ENCODE assay signal across 8 cellular contexts in the genomic region with DNA sequence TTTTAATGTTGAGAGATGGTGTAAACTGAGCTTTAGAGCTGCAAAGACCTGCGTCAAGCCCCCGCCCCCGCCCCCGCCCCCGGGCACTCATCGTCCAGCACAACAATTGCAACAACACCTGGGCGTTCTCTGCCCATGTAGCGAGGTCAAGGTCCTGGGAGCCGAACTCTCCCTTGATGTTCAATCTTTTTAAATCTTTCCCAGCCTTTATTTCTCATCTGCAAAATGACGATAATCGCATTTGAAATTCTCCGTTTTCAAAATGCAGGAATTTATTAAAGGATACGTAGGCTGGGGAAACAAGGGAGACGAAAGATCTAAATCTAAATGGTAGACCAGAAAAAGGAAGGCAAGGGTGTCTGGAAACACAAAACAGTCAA. TPM values are rescaled to one million over a fixed set of nuclear protein-coding genes. Genes with fewer than 3 reads are reported as not detected.
DNase-seq lines count a peak whose midpoint lies in the region; ATAC-seq, FAIRE-seq and TF ChIP-seq lines count a peak whose summit lies in the region.

No MANE protein-coding gene starts in this region.

- peak in 1 of 2 experiments; percentile 14 for DNase-seq in A549 (ENCODE audit: low read depth in 1 of 2, low spot score in 1 of 2)
- DNase-seq in HuH-7 (ENCODE audit: low spot score) = peak; percentile 49
- peak; percentile 55 for DNase-seq in astrocyte of the hippocampus (ENCODE audit: low read depth, low spot score)
- DNase-seq in kidney epithelial cell (ENCODE audit: low read depth) = no peak
- DNase-seq in GOT3 (lab: John Stamatoyannopoulos, UW) = no peak

- TF ChIP-seq CTCF in A549 (IDR thresholded peaks at IDR 0.05) (no peak), GM12875 (IDR thresholded peaks at IDR 0.05; ENCODE audit: borderline replicate concordance, insufficient read depth, low read depth, low read length) (no peak), kidney epithelial cell (IDR thresholded peaks at IDR 0.05; ENCODE audit: insufficient read depth, low read length, poor library complexity, severe bottlenecking) (no peak)

- no peaks in the 10 kb centered on the region for H3K27me3 ChIP-seq in kidney epithelial cell (ENCODE audit: control insufficient read depth, insufficient read depth, low read length)

- CTCF ChIA-PET in A549 (lab: Yijun Ruan, JAX) = interaction anchor here (1.1 kb wide), 1 partner anchor 196 kb away, joined by 3 read pairs; no protein-coding TSS in a partner anchor

- peak overlapping the region; percentile 58 for H3K4me3 ChIP-seq in A549
- peak overlapping the region; percentile 62 for H3K4me3 ChIP-seq in GM12875 (ENCODE audit: low read depth, low read length)
- H3K4me3 ChIP-seq in kidney epithelial cell (ENCODE audit: low read depth, low read length) = peak overlapping the region; percentile 61

- TF ChIP-seq RAD21 in A549 (conservative IDR thresholded peaks at IDR 0.05 in 1 of 2, IDR thresholded peaks at IDR 0.05 in 1 of 2) = no peak

- no peak for FAIRE-seq in A549 (lab: Jason Lieb, UNC)

- POLR2A ChIA-PET in A549 (lab: Yijun Ruan, JAX) = interaction anchor here (0.7 kb wide), 1 partner anchor 12 kb away, joined by 3 read pairs; no protein-coding TSS in a partner anchor

- H3K4me2 ChIP-seq in A549 = peak overlapping the region; percentile 71

- peaks cover 2% of the 10 kb centered on the region for H3K36me3 ChIP-seq in kidney epithelial cell (ENCODE audit: control insufficient read depth, insufficient read depth, low read length)

- H3K4me1 ChIP-seq in A549 = peaks cover 22% of the 10 kb centered on the region; the same call in 2 of the 3 replicates

- no peak for TF ChIP-seq POLR2A in A549 (IDR thresholded peaks at IDR 0.05; ENCODE audit: low read length)

- H3K9me3 ChIP-seq in A549 = no peaks in the 10 kb centered on the region

- WGBS in A549 (ENCODE audit: missing lambda C conversion rate) = 3% methylated on average over 10 of the region's 14 CpGs

- H3K27ac ChIP-seq in A549 (peak overlapping the region; percentile 77 to 85), temporal lobe (ENCODE audit: low read depth, low read length) (peak overlapping the region; percentile 64)

- ATAC-seq in A549 (peak; percentile 17 to 41; a peak in 2 of 6 replicates), GM21619 (IDR thresholded peaks at IDR 0.05; ENCODE audit: unreplicated experiment) (no peak)

- no peak for TF ChIP-seq EP300 in A549 (IDR thresholded peaks at IDR 0.05)

TF ChIP-seq in A549, 52 proteins besides CTCF, POLR2A, EP300 and RAD21:
- no peak for TF ChIP-seq PHF8 (IDR thresholded peaks at IDR 0.05; ENCODE audit: borderline replicate concordance, low read depth)
- TF ChIP-seq HEYL (CRISPR knock-in tag; IDR thresholded peaks at IDR 0.05) = no peak
- TF ChIP-seq CBX2 (IDR thresholded peaks at IDR 0.05; ENCODE audit: borderline replicate concordance, low read depth) = no peak
- no peak for TF ChIP-seq EHF (CRISPR knock-in tag; IDR thresholded peaks at IDR 0.05)
- no peak for TF ChIP-seq NFE2L2 (conservative IDR thresholded peaks at IDR 0.05; ENCODE audit: low read length)
- no peak for TF ChIP-seq CHD4 (IDR thresholded peaks at IDR 0.05; ENCODE audit: borderline replicate concordance)
- TF ChIP-seq BHLHE40 (IDR thresholded peaks at IDR 0.05; ENCODE audit: low read depth, low read length) = no peak
- TF ChIP-seq FOSB (CRISPR knock-in tag; IDR thresholded peaks at IDR 0.05) = no peak
- no peak for TF ChIP-seq RFX5 (IDR thresholded peaks at IDR 0.05)
- no peak for TF ChIP-seq HOXA7 (CRISPR knock-in tag; IDR thresholded peaks at IDR 0.05)
- TF ChIP-seq MYC (IDR thresholded peaks at IDR 0.05; ENCODE audit: borderline replicate concordance, low read length) = no peak
- TF ChIP-seq FOSL2 (IDR thresholded peaks at IDR 0.05) = no peak
- no peak for TF ChIP-seq FOSL2 (CRISPR knock-in tag; IDR thresholded peaks at IDR 0.05)
- TF ChIP-seq GATA3 (IDR thresholded peaks at IDR 0.05; ENCODE audit: borderline replicate concordance) = no peak
- TF ChIP-seq, protein P1, sequence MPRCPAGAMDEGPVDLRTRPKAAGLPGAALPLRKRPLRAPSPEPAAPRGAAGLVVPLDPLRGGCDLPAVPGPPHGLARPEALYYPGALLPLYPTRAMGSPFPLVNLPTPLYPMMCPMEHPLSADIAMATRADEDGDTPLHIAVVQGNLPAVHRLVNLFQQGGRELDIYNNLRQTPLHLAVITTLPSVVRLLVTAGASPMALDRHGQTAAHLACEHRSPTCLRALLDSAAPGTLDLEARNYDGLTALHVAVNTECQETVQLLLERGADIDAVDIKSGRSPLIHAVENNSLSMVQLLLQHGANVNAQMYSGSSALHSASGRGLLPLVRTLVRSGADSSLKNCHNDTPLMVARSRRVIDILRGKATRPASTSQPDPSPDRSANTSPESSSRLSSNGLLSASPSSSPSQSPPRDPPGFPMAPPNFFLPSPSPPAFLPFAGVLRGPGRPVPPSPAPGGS (IDR thresholded peaks at IDR 0.05) = no peak
- no peak for TF ChIP-seq SMC3 (IDR thresholded peaks at IDR 0.05)
- TF ChIP-seq RARB (CRISPR knock-in tag; IDR thresholded peaks at IDR 0.05) = no peak
- no peak for TF ChIP-seq ZNF302 (CRISPR knock-in tag; IDR thresholded peaks at IDR 0.05)
- TF ChIP-seq RCOR1 (IDR thresholded peaks at IDR 0.05; ENCODE audit: low read depth, low read length) = no peak
TF ChIP-seq in A549: peak in this region for 0.

RNA-seq across cellular contexts. Expression of a gene that starts 0.6 kb away (rescaled TPM):
- 26.4 and 32.3 TPM in 2 replicates for polyA plus RNA-seq in A549 (2011; rRNA removed)
- polyA plus RNA-seq in A549 (2012; cell fraction: cytosol; rRNA removed) = 7.7 and 9.5 TPM in 2 replicates
- 4.5 and 9.0 TPM in 2 replicates for polyA plus RNA-seq in A549 (2012; cell fraction: nucleus; rRNA removed)
- polyA plus RNA-seq in A549 (2017; fragmentation: RNase III; extraction: RNeasy Plus Mini Kit Qiagen cat#74134 plus additional on column Dnase treatment) = 21.3 to 37.2 TPM (median 32.3 TPM) in 3 replicates
- polyA minus RNA-seq in A549 (2011; rRNA and poly(A)+ RNA removed) = 6.8 and 7.4 TPM in 2 replicates
- 192 and 228 TPM in 2 replicates for total RNA-seq in kidney epithelial cell
- 357 TPM for total RNA-seq in temporal lobe

RNA-seq across cellular contexts. Expression of a gene that starts 52.0 kb away (rescaled TPM):
- polyA plus RNA-seq in A549 (2011; rRNA removed) = 1.2 and 1.6 TPM in 2 replicates
- 0.22 and 0.26 TPM in 2 replicates for polyA plus RNA-seq in A549 (2012; cell fraction: cytosol; rRNA removed)
- 0.16 and 0.19 TPM in 2 replicates for polyA plus RNA-seq in A549 (2012; cell fraction: nucleus; rRNA removed)
- polyA plus RNA-seq in A549 (2017; fragmentation: RNase III; extraction: RNeasy Plus Mini Kit Qiagen cat#74134 plus additional on column Dnase treatment) = 1.9 to 2.4 TPM (median 1.9 TPM) in 3 replicates
- 0.17 and 0.19 TPM in 2 replicates for polyA minus RNA-seq in A549 (2011; rRNA and poly(A)+ RNA removed)
- 8.9 and 10.7 TPM in 2 replicates for total RNA-seq in kidney epithelial cell
- total RNA-seq in temporal lobe = 349 TPM

Comparison
In these comparisons a context has a peak if more than half of its experiments do, and no peak if none do; other contexts are left out.
1. DNase-seq: peak in HuH-7 (single experiment) and astrocyte of the hippocampus (single experiment); none in kidney epithelial cell (single experiment) and GOT3 (single experiment).
2. RNA of a gene that starts 52.0 kb away (total RNA-seq): 349 TPM in temporal lobe (single experiment); 8.9 to 10.7 TPM in kidney epithelial cell; every median in the first group is over 10 times any median in the second.
3. Peak in every context shown above with its lines, with median percentiles within 50 percentile points of each other: H3K4me3 ChIP-seq.